8 cellular contexts compared by ENCODE assay signal in genomic region chr1:247110627-247111258, GRCh38. TPM values are rescaled to one million over a fixed set of nuclear protein-coding genes. Genes with fewer than 3 reads are reported as not detected.
A peak's percentile ranks its signal among the peaks of the same experiment; 100 is the strongest.
DNase-seq lines count a peak whose midpoint lies in the region; TF ChIP-seq lines count a peak whose summit lies in the region.

No MANE protein-coding gene starts in this region.

- H3F3A ChIP-seq in MM.1S (ENCODE audit: insufficient read depth, low read length), result no peaks in the 10 kb centered on the region

- peaks cover 6% of the 10 kb centered on the region for H3K36me3 Mint-ChIP-seq in activated naive CD4-positive, alpha-beta T cell treated with anti-CD3 and anti-CD28 coated beads, Interleukin-2, amount 50 U/mL, for 24 hours

- H3K4me1 ChIP-seq in HUES64 (ENCODE audit: insufficient read depth, low read length), result peaks cover 9% of the 10 kb centered on the region; the same call in 1 of the 2 replicates
- peaks cover 3% of the 10 kb centered on the region; the same call in 1 of the 2 replicates for H3K4me1 ChIP-seq in iPS-20b (ENCODE audit: insufficient read depth, low read length)
- H3K4me1 ChIP-seq in MM.1S (ENCODE audit: low read length), result no peaks in the 10 kb centered on the region

- H3K36me3 ChIP-seq in HUES64 (ENCODE audit: insufficient read depth, low read length), result no peaks in the 10 kb centered on the region
- no peaks in the 10 kb centered on the region for H3K36me3 ChIP-seq in iPS-20b (ENCODE audit: insufficient read depth, low read depth, low read length)
- no peaks in the 10 kb centered on the region for H3K36me3 ChIP-seq in MM.1S (replicated peaks; ENCODE audit: insufficient read depth, low read length)

- H3K27ac ChIP-seq in HUES64 (ENCODE audit: low read depth, low read length), result no peak overlapping the region
- no peak overlapping the region for H3K27ac ChIP-seq in iPS-20b (ENCODE audit: low read length)
- H3K27ac ChIP-seq in MM.1S (ENCODE audit: low read length), result no peak overlapping the region

- H4K20me1 ChIP-seq in MM.1S (ENCODE audit: insufficient read depth, low read length), result no peaks in the 10 kb centered on the region

- H3K4me3 ChIP-seq in HUES64 (ENCODE audit: low read length) (peak overlapping the region; percentile 74), iPS-20b (ENCODE audit: low read length) (peak overlapping the region; percentile 69), MM.1S (ENCODE audit: low read length) (no peak overlapping the region)

- no peaks in the 10 kb centered on the region for H3K9me3 ChIP-seq in HUES64 (ENCODE audit: insufficient read depth, low read depth, low read length)
- H3K9me3 ChIP-seq in iPS-20b (ENCODE audit: insufficient read depth, low read depth, low read length), result no peaks in the 10 kb centered on the region
- no peaks in the 10 kb centered on the region for H3K9me3 ChIP-seq in MM.1S (replicated peaks; ENCODE audit: insufficient read depth, low read length)

- peaks cover 4% of the 10 kb centered on the region for H3K9me3 Mint-ChIP-seq in activated naive CD4-positive, alpha-beta T cell treated with anti-CD3 and anti-CD28 coated beads, Interleukin-2, amount 50 U/mL, for 24 hours

- H3K4me2 ChIP-seq in MM.1S (ENCODE audit: low read depth, low read length), result no peak overlapping the region

- WGBS in HUES64, result 28% methylated on average over 30 of the region's 30 CpGs

- no peak overlapping the region for H2AFZ ChIP-seq in MM.1S (ENCODE audit: low read length)

- H3K27me3 ChIP-seq in HUES64 (ENCODE audit: insufficient read depth, low read length) (peaks cover 47% of the 10 kb centered on the region), iPS-20b (ENCODE audit: insufficient read depth, low read length) (peaks cover 59% of the 10 kb centered on the region), MM.1S (replicated peaks; ENCODE audit: insufficient read depth, low read length) (peaks cover 10% of the 10 kb centered on the region; the same call in 1 of the 2 replicates)

- H3K27ac Mint-ChIP-seq in activated naive CD4-positive, alpha-beta T cell treated with anti-CD3 and anti-CD28 coated beads, Interleukin-2, amount 50 U/mL, for 24 hours, result no peak overlapping the region

- no peak for TF ChIP-seq CTCF in MM.1S (IDR thresholded peaks at IDR 0.05; ENCODE audit: low read length)

- no peaks in the 10 kb centered on the region for H3K79me2 ChIP-seq in MM.1S (ENCODE audit: low read length)

- peak; percentile 41 for DNase-seq in stimulated activated CD4-positive, alpha-beta T cell treated with anti-CD3 and anti-CD28 coated beads, Interleukin-12 subunit alpha, Interleukin-12 subunit beta, amount 100 ng/mL, for 4 hours
- DNase-seq in NK-92 (lab: John Stamatoyannopoulos, UW; ENCODE audit: unreplicated experiment), result no peak
- DNase-seq in MM.1S, result no peak
- no peak for DNase-seq in SK-N-DZ (ENCODE audit: low spot score)
- DNase-seq in NCI-H345 (lab: John Stamatoyannopoulos, UW), result no peak

- H3K4me3 Mint-ChIP-seq in activated naive CD4-positive, alpha-beta T cell treated with anti-CD3 and anti-CD28 coated beads, Interleukin-2, amount 50 U/mL, for 24 hours, result peak overlapping the region; percentile 81

- H3K9me2 ChIP-seq in MM.1S (replicated peaks; ENCODE audit: insufficient read depth, low read length), result no peaks in the 10 kb centered on the region

- H3K4me1 Mint-ChIP-seq in activated naive CD4-positive, alpha-beta T cell treated with anti-CD3 and anti-CD28 coated beads, Interleukin-2, amount 50 U/mL, for 24 hours, result peaks cover 10% of the 10 kb centered on the region

- peaks cover 30% of the 10 kb centered on the region for H3K27me3 Mint-ChIP-seq in activated naive CD4-positive, alpha-beta T cell treated with anti-CD3 and anti-CD28 coated beads, Interleukin-2, amount 50 U/mL, for 24 hours

- H3K9ac ChIP-seq in HUES64 (ENCODE audit: low read depth, low read length) (peak overlapping the region; percentile 69), iPS-20b (ENCODE audit: low read depth, low read length) (peak overlapping the region; percentile 51; the same call in 1 of the 2 replicates), MM.1S (ENCODE audit: low read length) (no peak overlapping the region)

RNA-seq across cellular contexts. Expression of gene ZNF669, which starts 6.6 kb away (rescaled TPM):
- polyA plus RNA-seq in HUES64 (2013, experiment 1 of 2), result 13.4 TPM
- 14.9 TPM for polyA plus RNA-seq in HUES64 (2013, experiment 2 of 2)
- polyA plus RNA-seq in SK-N-DZ (2014; cell fraction: cytosol; rRNA removed), result 14.6 and 37.8 TPM in 2 replicates
- polyA plus RNA-seq in SK-N-DZ (2014; cell fraction: nucleus; rRNA removed), result 5.9 and 8.7 TPM in 2 replicates

RNA-seq across cellular contexts. Expression of gene ZNF670, which starts 32.1 kb away (rescaled TPM):
- 12.8 TPM for polyA plus RNA-seq in HUES64 (2013, experiment 1 of 2)
- polyA plus RNA-seq in HUES64 (2013, experiment 2 of 2), result 14.7 TPM
- polyA plus RNA-seq in SK-N-DZ (2014; cell fraction: cytosol; rRNA removed), result 14.3 and 15.3 TPM in 2 replicates
- 7.6 and 10.0 TPM in 2 replicates for polyA plus RNA-seq in SK-N-DZ (2014; cell fraction: nucleus; rRNA removed)
